1 cellular context compared by ENCODE assay signal in genomic region chr3:196636369-196637349, GRCh38.
TF ChIP-seq lines count a peak whose summit lies in the region.

No MANE protein-coding gene starts in this region.

TF ChIP-seq in HepG2, 621 proteins besides CTCF, POLR2A, EP300 and RAD21 (continued from another document):
- TF ChIP-seq, protein P1, sequence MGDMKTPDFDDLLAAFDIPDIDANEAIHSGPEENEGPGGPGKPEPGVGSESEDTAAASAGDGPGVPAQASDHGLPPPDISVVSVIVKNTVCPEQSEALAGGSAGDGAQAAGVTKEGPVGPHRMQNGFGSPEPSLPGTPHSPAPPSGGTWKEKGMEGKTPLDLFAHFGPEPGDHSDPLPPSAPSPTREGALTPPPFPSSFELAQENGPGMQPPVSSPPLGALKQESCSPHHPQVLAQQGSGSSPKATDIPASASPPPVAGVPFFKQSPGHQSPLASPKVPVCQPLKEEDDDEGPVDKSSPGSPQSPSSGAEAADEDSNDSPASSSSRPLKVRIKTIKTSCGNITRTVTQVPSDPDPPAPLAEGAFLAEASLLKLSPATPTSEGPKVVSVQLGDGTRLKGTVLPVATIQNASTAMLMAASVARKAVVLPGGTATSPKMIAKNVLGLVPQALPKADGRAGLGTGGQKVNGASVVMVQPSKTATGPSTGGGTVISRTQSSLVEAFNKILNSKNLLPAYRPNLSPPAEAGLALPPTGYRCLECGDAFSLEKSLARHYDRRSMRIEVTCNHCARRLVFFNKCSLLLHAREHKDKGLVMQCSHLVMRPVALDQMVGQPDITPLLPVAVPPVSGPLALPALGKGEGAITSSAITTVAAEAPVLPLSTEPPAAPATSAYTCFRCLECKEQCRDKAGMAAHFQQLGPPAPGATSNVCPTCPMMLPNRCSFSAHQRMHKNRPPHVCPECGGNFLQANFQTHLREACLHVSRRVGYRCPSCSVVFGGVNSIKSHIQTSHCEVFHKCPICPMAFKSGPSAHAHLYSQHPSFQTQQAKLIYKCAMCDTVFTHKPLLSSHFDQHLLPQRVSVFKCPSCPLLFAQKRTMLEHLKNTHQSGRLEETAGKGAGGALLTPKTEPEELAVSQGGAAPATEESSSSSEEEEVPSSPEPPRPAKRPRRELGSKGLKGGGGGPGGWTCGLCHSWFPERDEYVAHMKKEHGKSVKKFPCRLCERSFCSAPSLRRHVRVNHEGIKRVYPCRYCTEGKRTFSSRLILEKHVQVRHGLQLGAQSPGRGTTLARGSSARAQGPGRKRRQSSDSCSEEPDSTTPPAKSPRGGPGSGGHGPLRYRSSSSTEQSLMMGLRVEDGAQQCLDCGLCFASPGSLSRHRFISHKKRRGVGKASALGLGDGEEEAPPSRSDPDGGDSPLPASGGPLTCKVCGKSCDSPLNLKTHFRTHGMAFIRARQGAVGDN (CRISPR knock-in tag; IDR thresholded peaks at IDR 0.05): peak; percentile 85
- TF ChIP-seq ARNT (IDR thresholded peaks at IDR 0.05): no peak
- TF ChIP-seq, protein P2, sequence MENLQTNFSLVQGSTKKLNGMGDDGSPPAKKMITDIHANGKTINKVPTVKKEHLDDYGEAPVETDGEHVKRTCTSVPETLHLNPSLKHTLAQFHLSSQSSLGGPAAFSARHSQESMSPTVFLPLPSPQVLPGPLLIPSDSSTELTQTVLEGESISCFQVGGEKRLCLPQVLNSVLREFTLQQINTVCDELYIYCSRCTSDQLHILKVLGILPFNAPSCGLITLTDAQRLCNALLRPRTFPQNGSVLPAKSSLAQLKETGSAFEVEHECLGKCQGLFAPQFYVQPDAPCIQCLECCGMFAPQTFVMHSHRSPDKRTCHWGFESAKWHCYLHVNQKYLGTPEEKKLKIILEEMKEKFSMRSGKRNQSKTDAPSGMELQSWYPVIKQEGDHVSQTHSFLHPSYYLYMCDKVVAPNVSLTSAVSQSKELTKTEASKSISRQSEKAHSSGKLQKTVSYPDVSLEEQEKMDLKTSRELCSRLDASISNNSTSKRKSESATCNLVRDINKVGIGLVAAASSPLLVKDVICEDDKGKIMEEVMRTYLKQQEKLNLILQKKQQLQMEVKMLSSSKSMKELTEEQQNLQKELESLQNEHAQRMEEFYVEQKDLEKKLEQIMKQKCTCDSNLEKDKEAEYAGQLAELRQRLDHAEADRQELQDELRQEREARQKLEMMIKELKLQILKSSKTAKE (CRISPR knock-in tag; IDR thresholded peaks at IDR 0.05; ENCODE audit: borderline replicate concordance): no peak
- TF ChIP-seq NFIC (IDR thresholded peaks at IDR 0.05; ENCODE audit: low read length): no peak
- TF ChIP-seq MNT (IDR thresholded peaks at IDR 0.05): 0 out of 2 replicates have a peak, but pooled peaks have one; percentile 12
- peak; percentile 68; the same call in 1 of the 2 replicates for TF ChIP-seq ZFX (CRISPR knock-in tag; IDR thresholded peaks at IDR 0.05; ENCODE audit: low read depth)
- TF ChIP-seq, protein P3, sequence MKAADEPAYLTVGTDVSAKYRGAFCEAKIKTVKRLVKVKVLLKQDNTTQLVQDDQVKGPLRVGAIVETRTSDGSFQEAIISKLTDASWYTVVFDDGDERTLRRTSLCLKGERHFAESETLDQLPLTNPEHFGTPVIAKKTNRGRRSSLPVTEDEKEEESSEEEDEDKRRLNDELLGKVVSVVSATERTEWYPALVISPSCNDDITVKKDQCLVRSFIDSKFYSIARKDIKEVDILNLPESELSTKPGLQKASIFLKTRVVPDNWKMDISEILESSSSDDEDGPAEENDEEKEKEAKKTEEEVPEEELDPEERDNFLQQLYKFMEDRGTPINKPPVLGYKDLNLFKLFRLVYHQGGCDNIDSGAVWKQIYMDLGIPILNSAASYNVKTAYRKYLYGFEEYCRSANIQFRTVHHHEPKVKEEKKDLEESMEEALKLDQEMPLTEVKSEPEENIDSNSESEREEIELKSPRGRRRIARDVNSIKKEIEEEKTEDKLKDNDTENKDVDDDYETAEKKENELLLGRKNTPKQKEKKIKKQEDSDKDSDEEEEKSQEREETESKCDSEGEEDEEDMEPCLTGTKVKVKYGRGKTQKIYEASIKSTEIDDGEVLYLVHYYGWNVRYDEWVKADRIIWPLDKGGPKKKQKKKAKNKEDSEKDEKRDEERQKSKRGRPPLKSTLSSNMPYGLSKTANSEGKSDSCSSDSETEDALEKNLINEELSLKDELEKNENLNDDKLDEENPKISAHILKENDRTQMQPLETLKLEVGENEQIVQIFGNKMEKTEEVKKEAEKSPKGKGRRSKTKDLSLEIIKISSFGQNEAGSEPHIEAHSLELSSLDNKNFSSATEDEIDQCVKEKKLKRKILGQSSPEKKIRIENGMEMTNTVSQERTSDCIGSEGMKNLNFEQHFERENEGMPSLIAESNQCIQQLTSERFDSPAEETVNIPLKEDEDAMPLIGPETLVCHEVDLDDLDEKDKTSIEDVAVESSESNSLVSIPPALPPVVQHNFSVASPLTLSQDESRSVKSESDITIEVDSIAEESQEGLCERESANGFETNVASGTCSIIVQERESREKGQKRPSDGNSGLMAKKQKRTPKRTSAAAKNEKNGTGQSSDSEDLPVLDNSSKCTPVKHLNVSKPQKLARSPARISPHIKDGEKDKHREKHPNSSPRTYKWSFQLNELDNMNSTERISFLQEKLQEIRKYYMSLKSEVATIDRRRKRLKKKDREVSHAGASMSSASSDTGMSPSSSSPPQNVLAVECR (CRISPR knock-in tag; IDR thresholded peaks at IDR 0.05; ENCODE audit: borderline replicate concordance): peak; percentile 36; the same call in 1 of the 2 replicates
- TF ChIP-seq RNF2 (conservative IDR thresholded peaks at IDR 0.05; ENCODE audit: low read depth): 0 out of 2 replicates have a peak, but pooled peaks have one; percentile 73
- TF ChIP-seq ELF3 (CRISPR knock-in tag; IDR thresholded peaks at IDR 0.05): peak; percentile 23; the same call in 1 of the 2 replicates
- TF ChIP-seq ZMYM4 (CRISPR knock-in tag; IDR thresholded peaks at IDR 0.05): 0 out of 2 replicates have a peak, but pooled peaks have one; percentile 35
- TF ChIP-seq ZNF770 (CRISPR knock-in tag; IDR thresholded peaks at IDR 0.05): peak; percentile 89
- TF ChIP-seq ZNF768 (CRISPR knock-in tag; IDR thresholded peaks at IDR 0.05): peak; percentile 88
- 0 out of 2 replicates have a peak, but pooled peaks have one; percentile 42 for TF ChIP-seq KDM5B (CRISPR knock-in tag; IDR thresholded peaks at IDR 0.05; ENCODE audit: borderline replicate concordance)
- peak; percentile 44; the same call in 1 of the 2 replicates for TF ChIP-seq NFKB2 (CRISPR knock-in tag; IDR thresholded peaks at IDR 0.05; ENCODE audit: borderline replicate concordance)
- TF ChIP-seq, protein P4, sequence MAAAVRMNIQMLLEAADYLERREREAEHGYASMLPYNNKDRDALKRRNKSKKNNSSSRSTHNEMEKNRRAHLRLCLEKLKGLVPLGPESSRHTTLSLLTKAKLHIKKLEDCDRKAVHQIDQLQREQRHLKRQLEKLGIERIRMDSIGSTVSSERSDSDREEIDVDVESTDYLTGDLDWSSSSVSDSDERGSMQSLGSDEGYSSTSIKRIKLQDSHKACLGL (CRISPR knock-in tag; IDR thresholded peaks at IDR 0.05): 0 out of 2 replicates have a peak, but pooled peaks have one; percentile 33
- peak; percentile 40; the same call in 1 of the 2 replicates for TF ChIP-seq SALL1 (CRISPR knock-in tag; IDR thresholded peaks at IDR 0.05)
- TF ChIP-seq MXD4 (CRISPR knock-in tag; IDR thresholded peaks at IDR 0.05): 0 out of 2 replicates have a peak, but pooled peaks have one; percentile 46
- 0 out of 2 replicates have a peak, but pooled peaks have one; percentile 12 for TF ChIP-seq BRD4 (CRISPR knock-in tag; IDR thresholded peaks at IDR 0.05)
- peak; percentile 40; the same call in 1 of the 2 replicates for TF ChIP-seq ZFY (CRISPR knock-in tag; IDR thresholded peaks at IDR 0.05)
- TF ChIP-seq, protein P5, sequence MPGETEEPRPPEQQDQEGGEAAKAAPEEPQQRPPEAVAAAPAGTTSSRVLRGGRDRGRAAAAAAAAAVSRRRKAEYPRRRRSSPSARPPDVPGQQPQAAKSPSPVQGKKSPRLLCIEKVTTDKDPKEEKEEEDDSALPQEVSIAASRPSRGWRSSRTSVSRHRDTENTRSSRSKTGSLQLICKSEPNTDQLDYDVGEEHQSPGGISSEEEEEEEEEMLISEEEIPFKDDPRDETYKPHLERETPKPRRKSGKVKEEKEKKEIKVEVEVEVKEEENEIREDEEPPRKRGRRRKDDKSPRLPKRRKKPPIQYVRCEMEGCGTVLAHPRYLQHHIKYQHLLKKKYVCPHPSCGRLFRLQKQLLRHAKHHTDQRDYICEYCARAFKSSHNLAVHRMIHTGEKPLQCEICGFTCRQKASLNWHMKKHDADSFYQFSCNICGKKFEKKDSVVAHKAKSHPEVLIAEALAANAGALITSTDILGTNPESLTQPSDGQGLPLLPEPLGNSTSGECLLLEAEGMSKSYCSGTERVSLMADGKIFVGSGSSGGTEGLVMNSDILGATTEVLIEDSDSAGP (CRISPR knock-in tag; IDR thresholded peaks at IDR 0.05; ENCODE audit: borderline replicate concordance): peak; percentile 42; the same call in 1 of the 2 replicates
